ENCODE assay signal across 9 cellular contexts in the genomic region with DNA sequence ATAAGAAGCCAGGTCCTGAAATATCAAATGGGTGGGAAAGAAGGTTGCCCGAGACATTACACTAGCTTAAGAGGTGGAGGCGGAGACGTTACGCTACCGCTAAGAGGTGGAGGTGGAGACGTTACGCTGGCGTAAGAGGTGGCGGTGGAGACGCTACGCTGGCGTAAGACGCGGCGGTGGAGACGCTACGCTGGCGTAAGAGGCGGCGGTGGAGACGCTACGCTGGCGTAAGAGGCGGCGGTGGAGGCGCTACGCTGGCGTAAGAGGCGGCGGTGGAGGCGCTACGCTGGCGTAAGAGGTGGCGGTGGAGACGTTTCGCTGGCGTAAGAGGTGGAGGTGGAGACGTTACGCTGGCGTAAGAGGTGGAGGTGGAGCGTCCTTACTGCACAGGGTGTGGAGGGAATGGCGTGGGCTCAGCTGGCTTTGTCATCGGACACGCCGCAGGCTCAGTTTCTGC. TPM values are rescaled to one million over a fixed set of nuclear protein-coding genes. Genes with fewer than 3 reads are reported as not detected.
DNase-seq lines count a peak whose midpoint lies in the region; ATAC-seq, FAIRE-seq and TF ChIP-seq lines count a peak whose summit lies in the region.
"Had no signal": no experiment of that assay in that cellular context is flagged by ENCODE, and none has a peak within 500 bp of the region (broad histone marks: within the 10 kb centered on the region; RNA-seq: fewer than 3 reads in every experiment).

No MANE protein-coding gene starts in this region.

- H3K4me3 ChIP-seq in fibroblast of pulmonary artery (replicated peaks; ENCODE audit: low read depth, low read length), result peak overlapping the region; percentile 54

- peaks cover 11% of the 10 kb centered on the region for H3K36me3 Mint-ChIP-seq in activated naive CD4-positive, alpha-beta T cell treated with anti-CD3 and anti-CD28 coated beads, Interleukin-2, amount 10 ng/mL, durations not matched to agents 7 days and 5 days
- H3K36me3 Mint-ChIP-seq in activated naive CD4-positive, alpha-beta T cell treated with anti-CD3 and anti-CD28 coated beads, Interleukin-2, amount 50 U/mL, for 72 hours, result peaks cover 7% of the 10 kb centered on the region in 2 donors

- TF ChIP-seq CTCF in fibroblast of pulmonary artery (IDR thresholded peaks at IDR 0.05; ENCODE audit: low read length, missing control alignments), result no peak

- peak; percentile 89 for DNase-seq in activated naive CD4-positive, alpha-beta T cell treated with anti-CD3 and anti-CD28 coated beads, Interleukin-2, amount 10 ng/mL, durations not matched to agents 7 days and 5 days
- no peak for DNase-seq in activated naive CD4-positive, alpha-beta T cell treated with anti-CD3 and anti-CD28 coated beads, Interleukin-2, amount 50 U/mL, for 72 hours (ENCODE audit: low spot score in 2 of 2)
- DNase-seq in SKM-1 (lab: John Stamatoyannopoulos, UW; ENCODE audit: unreplicated experiment) (peak; percentile 82), fibroblast of pulmonary artery (ENCODE audit: low read depth) (peak; percentile 85), occipital lobe (lab: John Stamatoyannopoulos, UW) (no peak), HT-29 (ENCODE audit: low spot score) (no peak), HTR-8/SVneo (ENCODE audit: insufficient read length, low spot score) (no peak)
- peak in 5 of 6 experiments; percentile 18 to 81 (median 76) for DNase-seq in stimulated activated naive CD4-positive, alpha-beta T cell (lab: John Stamatoyannopoulos, UW)
- DNase-seq: DND-41 had no signal

- peak overlapping the region; percentile 74 for H3K4me3 Mint-ChIP-seq in activated naive CD4-positive, alpha-beta T cell treated with anti-CD3 and anti-CD28 coated beads, Interleukin-2, amount 10 ng/mL, durations not matched to agents 7 days and 5 days

- peaks cover 7% of the 10 kb centered on the region for H3K9me3 Mint-ChIP-seq in activated naive CD4-positive, alpha-beta T cell treated with anti-CD3 and anti-CD28 coated beads, Interleukin-2, amount 10 ng/mL, durations not matched to agents 7 days and 5 days
- peaks cover 8 to 10% of the 10 kb centered on the region in 2 donors for H3K9me3 Mint-ChIP-seq in activated naive CD4-positive, alpha-beta T cell treated with anti-CD3 and anti-CD28 coated beads, Interleukin-2, amount 50 U/mL, for 72 hours

- FAIRE-seq in HTR-8/SVneo (lab: Jason Lieb, UNC), result no peak

- no peaks in the 10 kb centered on the region for H3K27me3 Mint-ChIP-seq in activated naive CD4-positive, alpha-beta T cell treated with anti-CD3 and anti-CD28 coated beads, Interleukin-2, amount 10 ng/mL, durations not matched to agents 7 days and 5 days

- H3K27ac Mint-ChIP-seq in activated naive CD4-positive, alpha-beta T cell treated with anti-CD3 and anti-CD28 coated beads, Interleukin-2, amount 10 ng/mL, durations not matched to agents 7 days and 5 days, result peak overlapping the region; percentile 91
- H3K27ac Mint-ChIP-seq in activated naive CD4-positive, alpha-beta T cell treated with anti-CD3 and anti-CD28 coated beads, Interleukin-2, amount 50 U/mL, for 72 hours, result no peak overlapping the region

- CTCF ChIA-PET in activated naive CD4-positive, alpha-beta T cell treated with anti-CD3 and anti-CD28 coated beads, Interleukin-2, amount 10 ng/mL, durations not matched to agents 7 days and 5 days (lab: Charles Lee), result interaction anchor here (1.2 to 1.3 kb wide), 2 partner anchors 13 to 54 kb away, joined by 3 to 5 read pairs; a partner anchor contains a TSS

- H3K4me1 Mint-ChIP-seq in activated naive CD4-positive, alpha-beta T cell treated with anti-CD3 and anti-CD28 coated beads, Interleukin-2, amount 10 ng/mL, durations not matched to agents 7 days and 5 days, result peaks cover 42% of the 10 kb centered on the region

- no peak for ATAC-seq in activated naive CD4-positive, alpha-beta T cell treated with anti-CD3 and anti-CD28 coated beads, Interleukin-2, amount 50 U/mL, for 72 hours

RNA-seq across cellular contexts. Expression of a gene that starts 12.8 kb away (rescaled TPM):
- total RNA-seq in activated naive CD4-positive, alpha-beta T cell treated with anti-CD3 and anti-CD28 coated beads, Interleukin-2, amount 50 U/mL, for 72 hours, result 1 to 10 TPM in 1 of 2 donors, under 1 TPM in 1; 0.36 to 6.1 TPM
- 7.2 TPM for total RNA-seq in occipital lobe
- total RNA-seq in HT-29 (2014; rRNA removed; shearing (Covaris generic)), result 4.0 and 5.7 TPM in 2 replicates

RNA-seq across cellular contexts. Expression of a gene that starts 23.2 kb away (rescaled TPM):
- under 1 TPM in 1 of 2 donors, not detected in 1; 0.45 TPM for total RNA-seq in activated naive CD4-positive, alpha-beta T cell treated with anti-CD3 and anti-CD28 coated beads, Interleukin-2, amount 50 U/mL, for 72 hours
- total RNA-seq in occipital lobe, result 0.62 TPM
- not detected in 2 replicates for total RNA-seq in HT-29 (2014; rRNA removed; shearing (Covaris generic))

Comparison
In these comparisons a context has a peak if more than half of its experiments do, and no peak if none do; other contexts are left out.
1. DNase-seq: peak in activated naive CD4-positive, alpha-beta T cell treated with anti-CD3 and anti-CD28 coated beads, Interleukin-2, amount 10 ng/mL, durations not matched to agents 7 days and 5 days (single experiment), SKM-1 (single experiment), fibroblast of pulmonary artery (single experiment) and stimulated activated naive CD4-positive, alpha-beta T cell (5 of 6); none in activated naive CD4-positive, alpha-beta T cell treated with anti-CD3 and anti-CD28 coated beads, Interleukin-2, amount 50 U/mL, for 72 hours (0 of 2), occipital lobe (single experiment), HT-29 (single experiment) and HTR-8/SVneo (single experiment).